In the genomic region with DNA sequence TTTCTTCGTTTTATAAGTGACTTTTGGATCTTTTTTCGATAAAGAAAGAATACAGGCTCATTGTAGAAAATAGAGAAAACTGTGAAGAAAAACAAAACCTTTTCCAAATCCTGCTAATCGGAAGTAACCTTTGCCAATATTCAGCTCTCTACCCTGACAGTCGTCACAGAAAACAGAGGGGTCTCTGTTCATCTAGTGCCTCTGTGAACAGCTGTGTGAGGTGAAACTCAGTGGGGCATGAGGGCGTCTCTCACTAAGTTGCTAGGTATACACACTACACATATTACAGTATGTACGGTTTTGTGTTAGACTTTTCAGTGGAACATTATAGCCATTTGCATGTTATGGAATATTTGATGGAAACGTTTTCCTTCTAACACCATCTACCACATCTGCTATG, we compare ENCODE assay signal across 24 cellular contexts.
"Had no signal": no experiment of that assay in that cellular context is flagged by ENCODE, and none has a peak within 500 bp of the region (broad histone marks: within the 10 kb centered on the region; RNA-seq: fewer than 3 reads in every experiment).

No MANE protein-coding gene starts in this region.

- H3K9me3 ChIP-seq: colonic mucosa, esophagus muscularis mucosa, esophagus squamous epithelium, gastrocnemius medialis, gastroesophageal sphincter, heart left ventricle, heart right ventricle had no signal

- H3K27ac ChIP-seq: colonic mucosa, coronary artery, epithelial cell of prostate, esophagus muscularis mucosa, esophagus squamous epithelium, foreskin keratinocyte, gastrocnemius medialis, gastroesophageal sphincter, heart left ventricle, heart right ventricle had no signal

- H3K27me3 ChIP-seq: colonic mucosa, dorsolateral prefrontal cortex, foreskin keratinocyte, gastrocnemius medialis had no signal

- DNase-seq: colonic mucosa; cortex of kidney; dermis blood vessel endothelial cell; dorsolateral prefrontal cortex; effector CD4-positive, alpha-beta T cell; effector CD8-positive, alpha-beta T cell; effector memory CD4-positive, alpha-beta T cell; effector memory CD8-positive, alpha-beta T cell; endodermal cell; erythroblast; esophagus squamous epithelium; foreskin fibroblast; foreskin keratinocyte; foreskin melanocyte; gastrocnemius medialis; glutamatergic neuron; head of caudate nucleus; heart left ventricle; heart right ventricle had no signal

- H3K36me3 ChIP-seq: colonic mucosa, esophagus muscularis mucosa, esophagus squamous epithelium, gastrocnemius medialis, gastroesophageal sphincter, heart left ventricle, heart right ventricle had no signal

- H3K4me1 ChIP-seq: colonic mucosa, esophagus muscularis mucosa, esophagus squamous epithelium, foreskin keratinocyte, gastrocnemius medialis, gastroesophageal sphincter, heart left ventricle, heart right ventricle had no signal

- H3K4me3 ChIP-seq: colonic mucosa, coronary artery, dorsolateral prefrontal cortex, esophagus muscularis mucosa, esophagus squamous epithelium, gastrocnemius medialis, gastroesophageal sphincter, heart left ventricle, heart right ventricle had no signal

- ATAC-seq: effector memory CD8-positive, alpha-beta T cell; esophagus mucosa; foreskin keratinocyte; gastrocnemius medialis; gastroesophageal sphincter; heart left ventricle; heart right ventricle had no signal
